9 cellular contexts compared by ENCODE assay signal in the genomic region with DNA sequence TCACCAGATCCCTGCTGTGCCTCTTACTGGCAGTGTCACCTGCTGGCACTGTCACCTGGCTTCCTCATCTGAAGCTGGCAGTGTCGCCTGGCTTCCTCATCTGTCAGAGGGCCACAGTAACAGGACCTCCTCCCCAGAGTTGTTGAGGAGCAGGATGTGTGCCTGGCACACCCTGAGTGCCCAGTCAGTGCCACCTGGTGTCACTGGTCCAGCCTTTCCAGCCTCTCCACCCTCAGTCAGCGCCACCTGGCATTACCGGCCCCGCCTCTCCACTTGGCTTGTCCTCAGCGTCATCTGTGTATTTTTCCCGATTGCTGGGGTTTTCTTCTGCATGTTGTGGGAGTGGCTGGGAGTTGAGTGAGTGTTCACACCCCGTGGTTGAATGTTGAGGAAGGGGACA. TPM values are rescaled to one million over a fixed set of nuclear protein-coding genes. Genes with fewer than 3 reads are reported as not detected.
A peak's percentile ranks its signal among the peaks of the same experiment; 100 is the strongest.
DNase-seq lines count a peak whose midpoint lies in the region; ATAC-seq and TF ChIP-seq lines count a peak whose summit lies in the region.
"Had no signal": no experiment of that assay in that cellular context is flagged by ENCODE, and none has a peak within 500 bp of the region (broad histone marks: within the 10 kb centered on the region; RNA-seq: fewer than 3 reads in every experiment).

No MANE protein-coding gene starts in this region.

- DNase-seq in Right ventricle myocardium inferior (ENCODE audit: missing footprints): no peak
- no peak for DNase-seq in left cardiac atrium
- peak; percentile 43 to 73 for DNase-seq in NCI-H524 (lab: John Stamatoyannopoulos, UW)
- no peak for DNase-seq in esophagus squamous epithelium (lab: John Stamatoyannopoulos, UW)
- DNase-seq in upper lobe of left lung: peak in 1 of 2 donors; percentile 67
- no peak for DNase-seq in activated gamma-delta T cell treated with Interleukin-2 at 50 U/mL for 16 hours
- no peak for DNase-seq in stimulated activated CD4-positive, alpha-beta T cell treated with anti-CD3 and anti-CD28 coated beads, Interleukin-2, amount 100 ng/mL, for 24 hours
- DNase-seq: NCI-H187 treated with DMSO at 0.1 percent for 48 hours had no signal

- no peak for TF ChIP-seq EP300 in upper lobe of left lung (IDR thresholded peaks at IDR 0.05)

- H3K27ac ChIP-seq in esophagus squamous epithelium (peak overlapping the region; percentile 28 to 90 (median 66)), upper lobe of left lung (peak overlapping the region in 1 of 4 donors; percentile 5)

- H3K36me3 ChIP-seq in esophagus squamous epithelium (peaks cover 0 to 31% (median 0%) of the 10 kb centered on the region in 3 donors), upper lobe of left lung (peaks cover 0 to 13% (median 0%) of the 10 kb centered on the region in 4 donors)

- H3K4me1 ChIP-seq in esophagus squamous epithelium: peaks cover 33 to 100% (median 48%) of the 10 kb centered on the region in 3 donors
- H3K4me1 ChIP-seq in upper lobe of left lung: peaks cover 39 to 66% (median 42%) of the 10 kb centered on the region in 4 donors

- ATAC-seq in Right ventricle myocardium inferior (peak; percentile 24), left cardiac atrium (no peak), upper lobe of left lung (ENCODE audit: low FRiP score in 2 of 2) (peak; percentile 40 to 77), HG02610 (IDR thresholded peaks at IDR 0.05; ENCODE audit: unreplicated experiment) (no peak)

- no peaks in the 10 kb centered on the region for H3K9me3 ChIP-seq in esophagus squamous epithelium
- no peaks in the 10 kb centered on the region for H3K9me3 ChIP-seq in upper lobe of left lung

- no peak for TF ChIP-seq POLR2A in esophagus squamous epithelium (IDR thresholded peaks at IDR 0.05)
- TF ChIP-seq POLR2A in upper lobe of left lung (IDR thresholded peaks at IDR 0.05): no peak

- H3K4me3 ChIP-seq in esophagus squamous epithelium (no peak overlapping the region), upper lobe of left lung (no peak overlapping the region)

- WGBS in esophagus squamous epithelium, 2 donors: 46 to 56% methylated on average over 3 to 6 of the region's 7 CpGs
- 64 to 67% methylated on average over 7 of the region's 7 CpGs for WGBS in upper lobe of left lung, 2 donors

- no peaks in the 10 kb centered on the region for H3K27me3 ChIP-seq in esophagus squamous epithelium
- no peaks in the 10 kb centered on the region for H3K27me3 ChIP-seq in upper lobe of left lung

- intact Hi-C loops in Right ventricle myocardium inferior (cut with DNase I) (no loop called here), left cardiac atrium (cut with DNase I) (no loop called here), esophagus squamous epithelium (cut with DNase I) (no loop called here)

- TF ChIP-seq CTCF in esophagus squamous epithelium (IDR thresholded peaks at IDR 0.05) (no peak), upper lobe of left lung (IDR thresholded peaks at IDR 0.05) (no peak)

RNA-seq across cellular contexts. Expression of a gene that starts 37.9 kb away (rescaled TPM):
- total RNA-seq in Right ventricle myocardium inferior (76.5 TPM), left cardiac atrium (10 to 100 TPM; 66.7 to 70.7 TPM), esophagus squamous epithelium (10 to 100 TPM; 44.7 to 71.5 (median 56.0) TPM), upper lobe of left lung (10 to 100 TPM; 40.9 to 64.7 (median 51.5) TPM)

Comparison
In these comparisons a context has a peak if more than half of its experiments do, and no peak if none do; other contexts are left out.
1. ATAC-seq: peak in Right ventricle myocardium inferior (single experiment) and upper lobe of left lung (2 of 2); none in left cardiac atrium (0 of 2) and HG02610 (single experiment).
2. DNase-seq: peak in NCI-H524 (2 of 2); none in Right ventricle myocardium inferior (single experiment), left cardiac atrium (single experiment), esophagus squamous epithelium (single experiment), activated gamma-delta T cell treated with Interleukin-2 at 50 U/mL for 16 hours (single experiment) and stimulated activated CD4-positive, alpha-beta T cell treated with anti-CD3 and anti-CD28 coated beads, Interleukin-2, amount 100 ng/mL, for 24 hours (0 of 2).